In genomic region chr5:72134226-72134625, GRCh38 we compare ENCODE assay signal across 14 cellular contexts. TPM values are rescaled to one million over a fixed set of nuclear protein-coding genes. Genes with fewer than 3 reads are reported as not detected.
A peak's percentile ranks its signal among the peaks of the same experiment; 100 is the strongest.
DNase-seq lines count a peak whose midpoint lies in the region; ATAC-seq and TF ChIP-seq lines count a peak whose summit lies in the region.
"Had no signal": no experiment of that assay in that cellular context is flagged by ENCODE, and none has a peak within 500 bp of the region (broad histone marks: within the 10 kb centered on the region; RNA-seq: fewer than 3 reads in every experiment).

No MANE protein-coding gene starts in this region.

- peaks cover 30% of the 10 kb centered on the region for H3K36me3 Mint-ChIP-seq in osteocyte (ENCODE audit: unreplicated experiment)
- H3K36me3 Mint-ChIP-seq: activated naive CD4-positive, alpha-beta T cell treated with anti-CD3 and anti-CD28 coated beads, Interleukin-2, amount 10 ng/mL, durations not matched to agents 7 days and 5 days had no signal

- peaks cover 34% of the 10 kb centered on the region; the same call in 1 of the 2 replicates for H3K36me3 ChIP-seq in PC-9 (ENCODE audit: low read depth)

- no peaks in the 10 kb centered on the region for H3K9me2 ChIP-seq in PC-9 (ENCODE audit: insufficient read depth)

- POLR2A ChIA-PET in PC-9 (lab: Charles Lee; ENCODE audit: unreplicated experiment): no interaction called here

- H3K27ac ChIP-seq in PC-9 (peak overlapping the region; percentile 67), epithelial cell of prostate (peak overlapping the region; percentile 55)
- H3K27ac ChIP-seq: 22Rv1, hepatocyte had no signal

- no TSS peak for BruUV-seq in PC-9 (replicated peaks; lab: Mats Ljungman, UMichigan)

- H3K9me3 ChIP-seq in PC-9 (ENCODE audit: insufficient read depth, low read depth): no peaks in the 10 kb centered on the region

- no peaks in the 10 kb centered on the region for H3K27me3 Mint-ChIP-seq in osteocyte (ENCODE audit: unreplicated experiment)

- TF ChIP-seq CTCF in PC-9 (conservative IDR thresholded peaks at IDR 0.05) (no peak), osteocyte (IDR thresholded peaks at IDR 0.05) (no peak)

- no peak overlapping the region for H3K4me3 Mint-ChIP-seq in osteocyte (ENCODE audit: unreplicated experiment)
- H3K4me3 Mint-ChIP-seq: activated CD4-positive, alpha-beta memory T cell treated with anti-CD3 and anti-CD28 coated beads, Interleukin-2, amount 10 ng/mL, durations not matched to agents 7 days and 5 days; activated naive CD4-positive, alpha-beta T cell treated with anti-CD3 and anti-CD28 coated beads, Interleukin-2, amount 10 ng/mL, durations not matched to agents 7 days and 5 days had no signal

- peaks cover 41% of the 10 kb centered on the region for H3K79me2 ChIP-seq in PC-9 (ENCODE audit: low read depth)

- peaks cover 8% of the 10 kb centered on the region; the same call in 1 of the 2 replicates for H3F3A ChIP-seq in PC-9 (ENCODE audit: insufficient read depth, low read depth)

- no peaks in the 10 kb centered on the region for H3K9me3 Mint-ChIP-seq in osteocyte (ENCODE audit: unreplicated experiment)
- H3K9me3 Mint-ChIP-seq: activated CD4-positive, alpha-beta memory T cell treated with anti-CD3 and anti-CD28 coated beads, Interleukin-2, amount 10 ng/mL, durations not matched to agents 7 days and 5 days; activated naive CD4-positive, alpha-beta T cell treated with anti-CD3 and anti-CD28 coated beads, Interleukin-2, amount 10 ng/mL, durations not matched to agents 7 days and 5 days had no signal

- H3K4me3 ChIP-seq in PC-9: no peak overlapping the region
- H3K4me3 ChIP-seq: hepatocyte had no signal

- H3K4me1 ChIP-seq in PC-9 (replicated peaks; ENCODE audit: insufficient read depth): peaks cover 20% of the 10 kb centered on the region

- peak overlapping the region; percentile 69 for H3K27ac Mint-ChIP-seq in osteocyte (ENCODE audit: unreplicated experiment)
- H3K27ac Mint-ChIP-seq: activated CD4-positive, alpha-beta memory T cell treated with anti-CD3 and anti-CD28 coated beads, Interleukin-2, amount 10 ng/mL, durations not matched to agents 7 days and 5 days; activated naive CD4-positive, alpha-beta T cell treated with anti-CD3 and anti-CD28 coated beads, Interleukin-2, amount 10 ng/mL, durations not matched to agents 7 days and 5 days had no signal

- peaks cover 79% of the 10 kb centered on the region for H3K4me1 Mint-ChIP-seq in osteocyte (ENCODE audit: unreplicated experiment)

- intact Hi-C loops in PC-9 (cut with micrococcal nuclease; ENCODE audit: unreplicated experiment): loop anchor here (5.0 to 10.0 kb wide), 3 partner anchors 69 to 199 kb away; no protein-coding TSS in a partner anchor

- CTCF ChIA-PET in PC-9 (lab: Charles Lee): no interaction called here

- no peak overlapping the region for H2AFZ ChIP-seq in PC-9
- H2AFZ ChIP-seq: hepatocyte had no signal

- H4K20me1 ChIP-seq in PC-9 (ENCODE audit: insufficient read depth): 0 out of 2 replicates have a peak, but pooled peaks cover 4% of the 10 kb centered on the region

- no peak for ATAC-seq in HG03025 (IDR thresholded peaks at IDR 0.05; ENCODE audit: low FRiP score, unreplicated experiment)

- no peak overlapping the region for H3K4me2 ChIP-seq in PC-9
- H3K4me2 ChIP-seq: hepatocyte had no signal

- H3K27me3 ChIP-seq in PC-9 (ENCODE audit: insufficient read depth, low read depth): no peaks in the 10 kb centered on the region
- H3K27me3 ChIP-seq: hepatocyte had no signal

- DNase-seq in DMS 273 (lab: John Stamatoyannopoulos, UW; ENCODE audit: unreplicated experiment) (peak; percentile 22), DMS 273 treated with DMSO at 0.1 percent for 48 hours (lab: John Stamatoyannopoulos, UW) (no peak), PC-9 (no peak), epithelial cell of prostate (ENCODE audit: low read depth, low spot score) (no peak), osteocyte (ENCODE audit: extremely low spot score, unreplicated experiment) (no peak), NCI-H748 treated with DMSO at 0.1 percent for 48 hours (lab: John Stamatoyannopoulos, UW) (no peak), NAMALWA (ENCODE audit: low spot score) (no peak)
- DNase-seq: activated CD4-positive, alpha-beta memory T cell treated with anti-CD3 and anti-CD28 coated beads, Interleukin-2, amount 10 ng/mL, durations not matched to agents 7 days and 5 days; activated naive CD4-positive, alpha-beta T cell treated with anti-CD3 and anti-CD28 coated beads, Interleukin-2, amount 10 ng/mL, durations not matched to agents 7 days and 5 days; NCI-H1694; T-helper 2 cell had no signal

RNA-seq across cellular contexts. Expression of gene MAP1B, which starts 27.0 kb away (rescaled TPM):
- total RNA-seq in PC-9 (2021) (159 and 163 TPM in 2 replicates), osteocyte (189 and 207 TPM in 2 replicates)
